ENCODE assay signal across 8 cellular contexts in the genomic region with DNA sequence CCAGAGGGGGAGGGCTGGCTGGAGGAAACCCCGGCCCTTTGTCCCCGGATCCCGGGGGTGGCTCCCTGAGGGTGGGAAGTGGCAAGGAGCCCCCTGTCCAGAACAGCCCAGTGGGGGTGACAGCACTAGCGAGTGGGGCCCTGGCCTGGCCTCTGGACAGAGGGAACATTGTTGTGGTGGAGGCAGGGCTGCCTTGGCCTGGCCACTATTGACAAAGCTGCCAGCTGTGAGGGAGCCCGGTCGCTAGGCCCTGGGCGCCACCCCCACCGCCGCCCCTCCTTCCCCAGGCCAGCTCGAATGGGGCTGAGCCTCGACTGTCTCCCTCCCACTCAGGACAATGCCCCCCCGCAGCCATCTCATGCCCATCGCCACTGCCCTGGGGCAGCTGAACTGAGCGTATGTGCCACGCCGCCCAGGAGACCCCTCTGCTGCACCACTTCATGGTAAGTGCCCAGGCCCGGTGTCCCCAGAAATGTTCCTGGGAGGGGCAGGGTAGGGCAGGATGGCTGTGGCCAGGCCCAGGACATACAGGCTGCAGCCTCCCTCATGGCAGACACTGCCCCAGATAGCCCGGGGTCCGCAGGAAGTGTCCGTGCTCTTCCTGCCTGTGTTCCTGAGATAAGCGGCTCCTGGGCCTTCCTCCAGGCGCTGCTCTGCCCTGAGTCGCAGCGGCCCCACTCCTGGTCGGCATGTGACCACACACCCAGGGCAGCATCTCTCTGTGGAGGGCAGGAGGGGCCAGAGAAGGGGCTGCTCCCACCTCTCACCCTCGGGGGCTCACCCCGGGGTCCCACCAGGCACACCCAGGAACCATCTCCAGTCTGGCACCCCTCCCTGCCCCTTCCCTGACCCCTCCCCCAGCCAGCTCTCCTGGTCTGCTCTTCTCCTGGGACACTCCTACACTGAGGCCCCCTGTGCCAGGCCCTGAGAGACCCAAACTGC. TPM values are rescaled to one million over a fixed set of nuclear protein-coding genes. Genes with fewer than 3 reads are reported as not detected.
A peak's percentile ranks its signal among the peaks of the same experiment; 100 is the strongest.
DNase-seq lines count a peak whose midpoint lies in the region; ATAC-seq and TF ChIP-seq lines count a peak whose summit lies in the region.

No MANE protein-coding gene starts in this region.

- H3K4me1 ChIP-seq in NT2/D1 (ENCODE audit: insufficient read depth, insufficient read length): peaks cover 2% of the 10 kb centered on the region

- no peak for ATAC-seq in GM18511 (IDR thresholded peaks at IDR 0.05; ENCODE audit: unreplicated experiment)
- ATAC-seq in activated T-helper 17 cell treated with anti-CD3 and anti-CD28 coated beads, Interleukin-2, amount 50 U/mL, for 72 hours (replicated peaks): no peak

- no peak for TF ChIP-seq RAD21 in neural cell (conservative IDR thresholded peaks at IDR 0.05)

- DNase-seq in Ammon's horn (ENCODE audit: low spot score): peak; percentile 93
- DNase-seq in NT2/D1 (ENCODE audit: low read depth, low spot score): no peak
- peak; percentile 38 to 69 for DNase-seq in dermis microvascular lymphatic vessel endothelial cell (ENCODE audit: low read depth in 2 of 2)
- no peak for DNase-seq in immature natural killer cell
- DNase-seq in activated naive CD4-positive, alpha-beta T cell treated with anti-CD3 and anti-CD28 coated beads, Interleukin-2, amount 50 U/mL, for 16 hours: no peak

- no peaks in the 10 kb centered on the region for H3K27me3 ChIP-seq in NT2/D1 (ENCODE audit: insufficient read depth, insufficient read length)
- H3K27me3 ChIP-seq in neural cell (ENCODE audit: insufficient read depth, low read depth, low read length): no peaks in the 10 kb centered on the region

- H3K27me3 Mint-ChIP-seq in immature natural killer cell (ENCODE audit: low read depth in 3 of 3): peaks cover 0 to 4% (median 2%) of the 10 kb centered on the region in 3 donors
- no peaks in the 10 kb centered on the region for H3K27me3 Mint-ChIP-seq in activated T-helper 17 cell treated with anti-CD3 and anti-CD28 coated beads, Interleukin-2, amount 50 U/mL, for 72 hours

- H2AFZ ChIP-seq in neural cell (ENCODE audit: low read depth, low read length): no peak overlapping the region

- no peaks in the 10 kb centered on the region for H3K36me3 Mint-ChIP-seq in immature natural killer cell
- no peaks in the 10 kb centered on the region for H3K36me3 Mint-ChIP-seq in activated T-helper 17 cell treated with anti-CD3 and anti-CD28 coated beads, Interleukin-2, amount 50 U/mL, for 72 hours (ENCODE audit: low read depth)

- TF ChIP-seq CTCF in neural cell (IDR thresholded peaks at IDR 0.05; ENCODE audit: poor library complexity, severe bottlenecking): no peak

- no peak overlapping the region for H3K27ac Mint-ChIP-seq in immature natural killer cell
- H3K27ac Mint-ChIP-seq in activated T-helper 17 cell treated with anti-CD3 and anti-CD28 coated beads, Interleukin-2, amount 50 U/mL, for 72 hours: no peak overlapping the region

- no peak overlapping the region for H3K4me2 ChIP-seq in neural cell (ENCODE audit: low read length)

- H3K79me2 ChIP-seq in neural cell (replicated peaks; ENCODE audit: insufficient read depth, low read length): no peaks in the 10 kb centered on the region

- H4K20me1 ChIP-seq in neural cell (ENCODE audit: insufficient read depth): no peaks in the 10 kb centered on the region

- H3K4me1 Mint-ChIP-seq in immature natural killer cell: peaks cover 0 to 4% of the 10 kb centered on the region in 2 donors
- H3K4me1 Mint-ChIP-seq in activated T-helper 17 cell treated with anti-CD3 and anti-CD28 coated beads, Interleukin-2, amount 50 U/mL, for 72 hours: no peaks in the 10 kb centered on the region

- H3K9ac ChIP-seq in NT2/D1 (ENCODE audit: insufficient read length, low read depth) (peak overlapping the region; percentile 56), neural cell (ENCODE audit: low read length) (peak overlapping the region; percentile 69)

- peaks cover 0 to 1% (median 0%) of the 10 kb centered on the region in 6 donors for H3K9me3 Mint-ChIP-seq in immature natural killer cell
- H3K9me3 Mint-ChIP-seq in activated T-helper 17 cell treated with anti-CD3 and anti-CD28 coated beads, Interleukin-2, amount 50 U/mL, for 72 hours: no peaks in the 10 kb centered on the region

- H3K4me3 ChIP-seq in NT2/D1 (ENCODE audit: insufficient read length, low read depth) (peak overlapping the region; percentile 24), neural cell (ENCODE audit: low read length) (peak overlapping the region; percentile 45)

- no peaks in the 10 kb centered on the region for H3K9me2 ChIP-seq in neural cell (ENCODE audit: insufficient read depth, low read length)

- TF ChIP-seq EP300 in neural cell (conservative IDR thresholded peaks at IDR 0.05; ENCODE audit: poor library complexity, severe bottlenecking): no peak

- peak overlapping the region; percentile 81 for H3K27ac ChIP-seq in neural cell (ENCODE audit: low read length)

- no peaks in the 10 kb centered on the region for H3F3A ChIP-seq in neural cell (ENCODE audit: insufficient read depth, low read length, poor library complexity, severe bottlenecking)

- H3K36me3 ChIP-seq in NT2/D1 (ENCODE audit: insufficient read depth, insufficient read length, low read length) (no peaks in the 10 kb centered on the region), neural cell (ENCODE audit: insufficient read depth, low read length) (no peaks in the 10 kb centered on the region)

- H3K4me3 Mint-ChIP-seq in immature natural killer cell: no peak overlapping the region
- H3K4me3 Mint-ChIP-seq in activated T-helper 17 cell treated with anti-CD3 and anti-CD28 coated beads, Interleukin-2, amount 50 U/mL, for 72 hours: no peak overlapping the region

- H3K9me3 ChIP-seq in NT2/D1 (ENCODE audit: insufficient read depth, low read length): no peaks in the 10 kb centered on the region
- H3K9me3 ChIP-seq in neural cell (ENCODE audit: low read length): no peaks in the 10 kb centered on the region

TF ChIP-seq in neural cell, 6 proteins besides CTCF, POLR2A, EP300 and RAD21:
- TF ChIP-seq POLR2AphosphoS5 (IDR thresholded peaks at IDR 0.05) (no peak), MXI1 (conservative IDR thresholded peaks at IDR 0.05; ENCODE audit: poor library complexity, severe bottlenecking) (no peak), SMC3 (conservative IDR thresholded peaks at IDR 0.05; ENCODE audit: poor library complexity) (no peak), EZH2 (IDR thresholded peaks at IDR 0.05; ENCODE audit: borderline replicate concordance, insufficient read depth, low read length, poor library complexity, severe bottlenecking) (no peak), TAF1 (IDR thresholded peaks at IDR 0.05; ENCODE audit: low read depth) (no peak)
- TF ChIP-seq, protein P1, sequence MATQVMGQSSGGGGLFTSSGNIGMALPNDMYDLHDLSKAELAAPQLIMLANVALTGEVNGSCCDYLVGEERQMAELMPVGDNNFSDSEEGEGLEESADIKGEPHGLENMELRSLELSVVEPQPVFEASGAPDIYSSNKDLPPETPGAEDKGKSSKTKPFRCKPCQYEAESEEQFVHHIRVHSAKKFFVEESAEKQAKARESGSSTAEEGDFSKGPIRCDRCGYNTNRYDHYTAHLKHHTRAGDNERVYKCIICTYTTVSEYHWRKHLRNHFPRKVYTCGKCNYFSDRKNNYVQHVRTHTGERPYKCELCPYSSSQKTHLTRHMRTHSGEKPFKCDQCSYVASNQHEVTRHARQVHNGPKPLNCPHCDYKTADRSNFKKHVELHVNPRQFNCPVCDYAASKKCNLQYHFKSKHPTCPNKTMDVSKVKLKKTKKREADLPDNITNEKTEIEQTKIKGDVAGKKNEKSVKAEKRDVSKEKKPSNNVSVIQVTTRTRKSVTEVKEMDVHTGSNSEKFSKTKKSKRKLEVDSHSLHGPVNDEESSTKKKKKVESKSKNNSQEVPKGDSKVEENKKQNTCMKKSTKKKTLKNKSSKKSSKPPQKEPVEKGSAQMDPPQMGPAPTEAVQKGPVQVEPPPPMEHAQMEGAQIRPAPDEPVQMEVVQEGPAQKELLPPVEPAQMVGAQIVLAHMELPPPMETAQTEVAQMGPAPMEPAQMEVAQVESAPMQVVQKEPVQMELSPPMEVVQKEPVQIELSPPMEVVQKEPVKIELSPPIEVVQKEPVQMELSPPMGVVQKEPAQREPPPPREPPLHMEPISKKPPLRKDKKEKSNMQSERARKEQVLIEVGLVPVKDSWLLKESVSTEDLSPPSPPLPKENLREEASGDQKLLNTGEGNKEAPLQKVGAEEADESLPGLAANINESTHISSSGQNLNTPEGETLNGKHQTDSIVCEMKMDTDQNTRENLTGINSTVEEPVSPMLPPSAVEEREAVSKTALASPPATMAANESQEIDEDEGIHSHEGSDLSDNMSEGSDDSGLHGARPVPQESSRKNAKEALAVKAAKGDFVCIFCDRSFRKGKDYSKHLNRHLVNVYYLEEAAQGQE (IDR thresholded peaks at IDR 0.05; ENCODE audit: borderline replicate concordance): no peak

RNA-seq across cellular contexts. Expression of a gene that starts 1.4 kb away (rescaled TPM):
- total RNA-seq in dermis microvascular lymphatic vessel endothelial cell: 2.4 and 6.7 TPM in 2 replicates
- polyA plus RNA-seq in neural cell (0.48 and 0.76 TPM in 2 replicates), immature natural killer cell (not detected)
- polyA minus RNA-seq in neural cell: 0.97 and 1.5 TPM in 2 replicates
- 1 to 10 TPM in 1 of 2 donors, under 1 TPM in 1; 0.45 to 7.9 TPM for total RNA-seq in activated T-helper 17 cell treated with anti-CD3 and anti-CD28 coated beads, Interleukin-2, amount 50 U/mL, for 72 hours

RNA-seq across cellular contexts. Expression of a gene that starts 15.4 kb away (rescaled TPM):
- total RNA-seq in dermis microvascular lymphatic vessel endothelial cell: 0.13 and 0.25 TPM in 2 replicates
- not detected in 2 replicates for polyA plus RNA-seq in neural cell
- polyA minus RNA-seq in neural cell: not detected in 2 replicates
- not detected for polyA plus RNA-seq in immature natural killer cell
- not detected for total RNA-seq in activated T-helper 17 cell treated with anti-CD3 and anti-CD28 coated beads, Interleukin-2, amount 50 U/mL, for 72 hours

RNA-seq across cellular contexts. Expression of a gene that starts 28.8 kb away (rescaled TPM):
- total RNA-seq in dermis microvascular lymphatic vessel endothelial cell: 35.9 and 49.6 TPM in 2 replicates
- polyA plus RNA-seq in neural cell: 64.7 and 72.7 TPM in 2 replicates
- 45.1 and 49.7 TPM in 2 replicates for polyA minus RNA-seq in neural cell
- 100 to 1,000 TPM in 2 of 3 donors, 10 to 100 TPM in 1; 95.6 to 131 (median 118) TPM for polyA plus RNA-seq in immature natural killer cell
- total RNA-seq in activated T-helper 17 cell treated with anti-CD3 and anti-CD28 coated beads, Interleukin-2, amount 50 U/mL, for 72 hours: 10 to 100 TPM; 62.0 to 82.2 TPM

RNA-seq across cellular contexts. Expression of a gene that starts 29.1 kb away (rescaled TPM):
- 134 and 155 TPM in 2 replicates for total RNA-seq in dermis microvascular lymphatic vessel endothelial cell
- polyA plus RNA-seq in neural cell (186 and 192 TPM in 2 replicates), immature natural killer cell (100 to 1,000 TPM; 535 to 803 (median 726) TPM)
- 71.1 and 85.2 TPM in 2 replicates for polyA minus RNA-seq in neural cell
- total RNA-seq in activated T-helper 17 cell treated with anti-CD3 and anti-CD28 coated beads, Interleukin-2, amount 50 U/mL, for 72 hours: 100 to 1,000 TPM; 150 to 152 TPM

RNA-seq across cellular contexts. Expression of a gene that starts 40.8 kb away (rescaled TPM):
- total RNA-seq in dermis microvascular lymphatic vessel endothelial cell: 6.2 and 9.1 TPM in 2 replicates
- polyA plus RNA-seq in neural cell (3.2 and 3.6 TPM in 2 replicates), immature natural killer cell (1 to 10 TPM; 1.7 to 3.2 (median 2.0) TPM)
- polyA minus RNA-seq in neural cell: 8.6 and 10.2 TPM in 2 replicates
- total RNA-seq in activated T-helper 17 cell treated with anti-CD3 and anti-CD28 coated beads, Interleukin-2, amount 50 U/mL, for 72 hours: 1 to 10 TPM; 6.7 to 9.4 TPM

Comparison
In these comparisons a context has a peak if more than half of its experiments do, and no peak if none do; other contexts are left out.
1. DNase-seq: peak in Ammon's horn (single experiment) and dermis microvascular lymphatic vessel endothelial cell (2 of 2); none in NT2/D1 (single experiment), immature natural killer cell (0 of 3) and activated naive CD4-positive, alpha-beta T cell treated with anti-CD3 and anti-CD28 coated beads, Interleukin-2, amount 50 U/mL, for 16 hours (single experiment).